In the genomic region with DNA sequence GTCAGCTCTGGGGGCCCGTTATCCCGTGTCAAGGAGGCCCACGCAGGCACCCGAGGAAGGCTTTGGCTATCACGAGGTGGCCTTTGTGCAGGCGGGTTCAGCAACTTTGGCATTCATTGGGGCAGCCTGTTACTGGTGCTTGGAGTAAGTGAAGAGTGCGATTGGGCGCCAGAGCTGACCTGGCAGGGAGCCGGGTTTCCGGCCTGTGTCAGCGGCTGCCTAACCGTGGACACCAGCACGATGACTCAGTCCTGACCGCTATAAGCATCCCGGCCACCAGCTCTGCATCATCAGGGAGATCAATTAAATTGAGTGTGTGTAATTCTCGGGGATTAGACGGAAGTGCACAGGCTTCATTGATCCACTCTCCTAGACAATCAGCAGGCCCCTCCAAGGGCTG, we compare ENCODE assay signal across 22 cellular contexts. TPM values are rescaled to one million over a fixed set of nuclear protein-coding genes. Genes with fewer than 3 reads are reported as not detected.
DNase-seq lines count a peak whose midpoint lies in the region; ATAC-seq and TF ChIP-seq lines count a peak whose summit lies in the region.
"Had no signal": no experiment of that assay in that cellular context is flagged by ENCODE, and none has a peak within 500 bp of the region (broad histone marks: within the 10 kb centered on the region; RNA-seq: fewer than 3 reads in every experiment).

No MANE protein-coding gene starts in this region.

- H2AFZ ChIP-seq in fibroblast of lung (ENCODE audit: low read length) = no peak overlapping the region
- H2AFZ ChIP-seq: neural progenitor cell had no signal

- H3K36me3 ChIP-seq in breast epithelium (no peaks in the 10 kb centered on the region), fibroblast of lung (ENCODE audit: control insufficient read depth, insufficient read depth, low read length) (no peaks in the 10 kb centered on the region)
- H3K36me3 ChIP-seq: heart left ventricle, neural progenitor cell had no signal

- H3K36me3 Mint-ChIP-seq in MCF 10A (ENCODE audit: insufficient read depth, unreplicated experiment) = peaks cover 6% of the 10 kb centered on the region
- H3K36me3 Mint-ChIP-seq: activated naive CD4-positive, alpha-beta T cell treated with anti-CD3 and anti-CD28 coated beads, Interleukin-2, amount 50 U/mL, for 24 hours; CD8-positive, alpha-beta T cell had no signal

- no peak for ATAC-seq in SK-N-SH treated with all-trans-retinoic acid at 6 μM for 48 hours
- no peak for ATAC-seq in GM19452 (IDR thresholded peaks at IDR 0.05; ENCODE audit: unreplicated experiment)
- ATAC-seq: CD8-positive, alpha-beta T cell; GM12878; heart left ventricle had no signal

- intact Hi-C loops in MCF 10A (cut with micrococcal nuclease) (no loop called here), breast epithelium (cut with DNase I; ENCODE audit: low total_unique reads) (no loop called here)

- H3K79me2 ChIP-seq in fibroblast of lung (ENCODE audit: control insufficient read depth, insufficient read depth, low read length) = no peaks in the 10 kb centered on the region

- H3K4me1 Mint-ChIP-seq in MCF 10A (ENCODE audit: insufficient read depth, unreplicated experiment) = peaks cover 16% of the 10 kb centered on the region
- H3K4me1 Mint-ChIP-seq: activated CD4-positive, alpha-beta T cell treated with anti-CD3 and anti-CD28 coated beads, Interleukin-2, amount 10 ng/mL, durations not matched to agents 7 days and 5 days; activated naive CD4-positive, alpha-beta T cell treated with anti-CD3 and anti-CD28 coated beads, Interleukin-2, amount 50 U/mL, for 24 hours; central memory CD8-positive, alpha-beta T cell had no signal

- no peak overlapping the region for H3K4me2 ChIP-seq in fibroblast of lung (ENCODE audit: extremely low read depth, insufficient read depth, low read length)
- H3K4me2 ChIP-seq: neural progenitor cell had no signal

- H3K27me3 Mint-ChIP-seq in MCF 10A (ENCODE audit: insufficient read depth, unreplicated experiment) = no peaks in the 10 kb centered on the region
- H3K27me3 Mint-ChIP-seq: activated CD4-positive, alpha-beta T cell treated with anti-CD3 and anti-CD28 coated beads, Interleukin-2, amount 10 ng/mL, durations not matched to agents 7 days and 5 days; activated naive CD4-positive, alpha-beta T cell treated with anti-CD3 and anti-CD28 coated beads, Interleukin-2, amount 50 U/mL, for 24 hours; central memory CD8-positive, alpha-beta T cell had no signal

- H3K9me3 ChIP-seq in breast epithelium = no peaks in the 10 kb centered on the region
- no peaks in the 10 kb centered on the region for H3K9me3 ChIP-seq in fibroblast of lung (ENCODE audit: control insufficient read depth, insufficient read depth, low read depth, low read length)
- H3K9me3 ChIP-seq: heart left ventricle had no signal

- DNase-seq in MCF 10A (ENCODE audit: unreplicated experiment) = peak; percentile 71
- no peak for DNase-seq in breast epithelium (ENCODE audit: low spot score in 2 of 2)
- peak; percentile 39 for DNase-seq in T1000 (lab: John Stamatoyannopoulos, UW)
- DNase-seq in fibroblast of lung (ENCODE audit: low read depth in 2 of 2) = peak; percentile 75 to 96
- no peak for DNase-seq in activated CD4-positive, alpha-beta T cell treated with anti-CD3 and anti-CD28 coated beads for 48 hours
- no peak for DNase-seq in NCI-H748 treated with DMSO at 0.1 percent for 48 hours (lab: John Stamatoyannopoulos, UW)
- DNase-seq: activated CD4-positive, alpha-beta T cell treated with anti-CD3 and anti-CD28 coated beads, Interleukin-2, amount 10 ng/mL, durations not matched to agents 7 days and 5 days; CD8-positive, alpha-beta T cell; heart left ventricle; KG1; kidney; NCI-H1105 treated with DMSO at 0.1 percent for 48 hours; NCI-H2171; SIG-M5; stimulated activated CD4-positive, alpha-beta T cell treated with anti-CD3 and anti-CD28 coated beads, Interleukin-4, amount 100 ng/mL, for 4 hours; T-helper 9 cell had no signal

- no peaks in the 10 kb centered on the region for H3K4me1 ChIP-seq in breast epithelium
- peaks cover 3% of the 10 kb centered on the region for H3K4me1 ChIP-seq in fibroblast of lung (ENCODE audit: control insufficient read depth, extremely low read depth, insufficient read depth, low read length)

- no peak overlapping the region for H3K27ac ChIP-seq in breast epithelium
- H3K27ac ChIP-seq in fibroblast of lung (ENCODE audit: insufficient read depth, low read length) = no peak overlapping the region
- H3K27ac ChIP-seq: heart left ventricle, neural progenitor cell had no signal

- H3K4me3 ChIP-seq in breast epithelium (no peak overlapping the region), fibroblast of lung (replicated peaks in 1 of 4; ENCODE audit: control extremely low read depth in 1 of 4, insufficient read depth in 1 of 4, low read depth in 3 of 4, low read length in 4 of 4) (no peak overlapping the region)
- H3K4me3 ChIP-seq: GM12878, heart left ventricle, neural progenitor cell had no signal

- H3K27me3 ChIP-seq in breast epithelium = no peaks in the 10 kb centered on the region
- no peaks in the 10 kb centered on the region for H3K27me3 ChIP-seq in fibroblast of lung (ENCODE audit: control insufficient read depth, insufficient read depth, low read length)
- H3K27me3 ChIP-seq: heart left ventricle, neural progenitor cell had no signal

- no peak for TF ChIP-seq POLR2A in breast epithelium (IDR thresholded peaks at IDR 0.05)

- H4K20me1 ChIP-seq in fibroblast of lung (ENCODE audit: control insufficient read depth, extremely low read depth, insufficient read depth, low read length) = no peaks in the 10 kb centered on the region

- no peaks in the 10 kb centered on the region for H3K9me3 Mint-ChIP-seq in MCF 10A (ENCODE audit: unreplicated experiment)
- H3K9me3 Mint-ChIP-seq: activated naive CD4-positive, alpha-beta T cell treated with anti-CD3 and anti-CD28 coated beads, Interleukin-2, amount 50 U/mL, for 24 hours; CD8-positive, alpha-beta T cell; neural progenitor cell had no signal

- POLR2A ChIA-PET in MCF 10A (lab: Yijun Ruan, JAX) = no interaction called here

- H3K4me3 Mint-ChIP-seq in MCF 10A (ENCODE audit: unreplicated experiment) = no peak overlapping the region
- H3K4me3 Mint-ChIP-seq: activated CD4-positive, alpha-beta T cell treated with anti-CD3 and anti-CD28 coated beads, Interleukin-2, amount 10 ng/mL, durations not matched to agents 7 days and 5 days; activated naive CD4-positive, alpha-beta T cell treated with anti-CD3 and anti-CD28 coated beads, Interleukin-2, amount 50 U/mL, for 24 hours; CD8-positive, alpha-beta T cell; central memory CD8-positive, alpha-beta T cell; neural progenitor cell had no signal

- TF ChIP-seq CTCF in MCF 10A (IDR thresholded peaks at IDR 0.05; ENCODE audit: unreplicated experiment) = no peak
- no peak for TF ChIP-seq CTCF in breast epithelium (IDR thresholded peaks at IDR 0.05)
- TF ChIP-seq CTCF in fibroblast of lung (conservative IDR thresholded peaks at IDR 0.05 in 1 of 2, IDR thresholded peaks at IDR 0.05 in 1 of 2; ENCODE audit: low read depth in 1 of 2, low read length in 2 of 2) = no peak

- BruUV-seq in MCF 10A (replicated peaks; lab: Mats Ljungman, UMichigan) = no TSS peak

- H3K27ac Mint-ChIP-seq in MCF 10A (ENCODE audit: low read depth, unreplicated experiment) = no peak overlapping the region
- H3K27ac Mint-ChIP-seq: activated CD4-positive, alpha-beta T cell treated with anti-CD3 and anti-CD28 coated beads, Interleukin-2, amount 10 ng/mL, durations not matched to agents 7 days and 5 days; activated naive CD4-positive, alpha-beta T cell treated with anti-CD3 and anti-CD28 coated beads, Interleukin-2, amount 50 U/mL, for 24 hours; CD8-positive, alpha-beta T cell had no signal

- CTCF ChIA-PET in MCF 10A (lab: Yijun Ruan, JAX) = interaction anchor here (0.9 kb wide), 1 partner anchor 34 kb away, joined by 5 read pairs; no protein-coding TSS in a partner anchor

- no peak overlapping the region for H3K9ac ChIP-seq in fibroblast of lung (ENCODE audit: insufficient read depth, low read length)
- H3K9ac ChIP-seq: neural progenitor cell had no signal

TF ChIP-seq in SK-N-SH treated with all-trans-retinoic acid at 6 μM for 48 hours, 23 proteins besides CTCF, POLR2A, EP300 and RAD21:
- TF ChIP-seq CSDC2 (CRISPR knock-in tag; IDR thresholded peaks at IDR 0.05) (no peak), ZNF565 (CRISPR knock-in tag; conservative IDR thresholded peaks at IDR 0.05; ENCODE audit: low read depth) (no peak), GLIS3 (CRISPR knock-in tag; IDR thresholded peaks at IDR 0.05) (no peak)

RNA-seq across cellular contexts. Expression of a gene that starts 45.9 kb away (rescaled TPM):
- total RNA-seq in MCF 10A (2022) = 25.0 and 44.8 TPM in 2 replicates
- under 1 TPM in 1 of 3 donors, not detected in 2; under 0.01 TPM for total RNA-seq in breast epithelium
- total RNA-seq in fibroblast of lung = 2.3 and 4.8 TPM in 2 replicates
- 6.8 and 8.7 TPM in 2 replicates for polyA plus RNA-seq in fibroblast of lung
- polyA plus RNA-seq in fibroblast of lung (2012) = 13.6 and 14.6 TPM in 2 replicates
- 23.4 and 37.0 TPM in 2 replicates for polyA minus RNA-seq in fibroblast of lung (ENCODE audit: low replicate concordance)
- total RNA-seq: activated CD4-positive, alpha-beta T cell treated with anti-CD3 and anti-CD28 coated beads, Interleukin-2, amount 10 ng/mL, durations not matched to agents 7 days and 5 days; GM12878 had no signal
- polyA plus RNA-seq: GM12878 had no signal

Comparison
In these comparisons a context has a peak if more than half of its experiments do, and no peak if none do; other contexts are left out.
1. DNase-seq: peak in MCF 10A (single experiment), T1000 (single experiment) and fibroblast of lung (2 of 2); none in breast epithelium (0 of 2), activated CD4-positive, alpha-beta T cell treated with anti-CD3 and anti-CD28 coated beads for 48 hours (single experiment) and NCI-H748 treated with DMSO at 0.1 percent for 48 hours (single experiment).